ENCODE assay signal across 1 cellular context in genomic region chr2:159285929-159286708, GRCh38.
TF ChIP-seq lines count a peak whose summit lies in the region.

WDSUB1 (minus strand) TSS chr2:159286703; CDS start chr2:159283069, 3,634 bp downstream.

TF ChIP-seq in HEK293, 187 proteins besides CTCF, POLR2A, EP300 and RAD21 (continued from another document):
- TF ChIP-seq, protein P1, sequence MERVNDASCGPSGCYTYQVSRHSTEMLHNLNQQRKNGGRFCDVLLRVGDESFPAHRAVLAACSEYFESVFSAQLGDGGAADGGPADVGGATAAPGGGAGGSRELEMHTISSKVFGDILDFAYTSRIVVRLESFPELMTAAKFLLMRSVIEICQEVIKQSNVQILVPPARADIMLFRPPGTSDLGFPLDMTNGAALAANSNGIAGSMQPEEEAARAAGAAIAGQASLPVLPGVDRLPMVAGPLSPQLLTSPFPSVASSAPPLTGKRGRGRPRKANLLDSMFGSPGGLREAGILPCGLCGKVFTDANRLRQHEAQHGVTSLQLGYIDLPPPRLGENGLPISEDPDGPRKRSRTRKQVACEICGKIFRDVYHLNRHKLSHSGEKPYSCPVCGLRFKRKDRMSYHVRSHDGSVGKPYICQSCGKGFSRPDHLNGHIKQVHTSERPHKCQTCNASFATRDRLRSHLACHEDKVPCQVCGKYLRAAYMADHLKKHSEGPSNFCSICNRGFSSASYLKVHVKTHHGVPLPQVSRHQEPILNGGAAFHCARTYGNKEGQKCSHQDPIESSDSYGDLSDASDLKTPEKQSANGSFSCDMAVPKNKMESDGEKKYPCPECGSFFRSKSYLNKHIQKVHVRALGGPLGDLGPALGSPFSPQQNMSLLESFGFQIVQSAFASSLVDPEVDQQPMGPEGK (tag by site-specific recombination; IDR thresholded peaks at IDR 0.05), result peak; percentile 79
- TF ChIP-seq ZNF19 (tag by site-specific recombination; IDR thresholded peaks at IDR 0.05; ENCODE audit: low read depth), result no peak
- TF ChIP-seq ZBTB10 (tag by site-specific recombination; IDR thresholded peaks at IDR 0.05), result no peak
- TF ChIP-seq ZBTB11 (tag by site-specific recombination; conservative IDR thresholded peaks at IDR 0.05; ENCODE audit: low read depth), result 0 out of 2 replicates have a peak, but pooled peaks have one; percentile 33
- TF ChIP-seq WT1 (tag by site-specific recombination; IDR thresholded peaks at IDR 0.05), result no peak
- no peak for TF ChIP-seq ZNF561 (tag by site-specific recombination; IDR thresholded peaks at IDR 0.05; ENCODE audit: borderline replicate concordance)
- 0 out of 2 replicates have a peak, but pooled peaks have one; percentile 20 for TF ChIP-seq REST (tag by site-specific recombination; IDR thresholded peaks at IDR 0.05)
- no peak for TF ChIP-seq PRDM1 (tag by site-specific recombination; IDR thresholded peaks at IDR 0.05)
- TF ChIP-seq GLIS2 (tag by site-specific recombination; IDR thresholded peaks at IDR 0.05), result peak; percentile 87
- TF ChIP-seq ZNF398 (tag by site-specific recombination; IDR thresholded peaks at IDR 0.05), result 0 out of 2 replicates have a peak, but pooled peaks have one; percentile 14
- peak; percentile 67 for TF ChIP-seq ZBTB8A (tag by site-specific recombination; IDR thresholded peaks at IDR 0.05)
- TF ChIP-seq ZIC2 (tag by site-specific recombination; IDR thresholded peaks at IDR 0.05), result peak; percentile 20; the same call in 1 of the 2 replicates
- no peak for TF ChIP-seq ZNF701 (tag by site-specific recombination; IDR thresholded peaks at IDR 0.05)
- no peak for TF ChIP-seq ZNF26 (tag by site-specific recombination; IDR thresholded peaks at IDR 0.05)
- TF ChIP-seq ZXDB (tag by site-specific recombination; IDR thresholded peaks at IDR 0.05), result peak; percentile 59
- TF ChIP-seq, protein P2, sequence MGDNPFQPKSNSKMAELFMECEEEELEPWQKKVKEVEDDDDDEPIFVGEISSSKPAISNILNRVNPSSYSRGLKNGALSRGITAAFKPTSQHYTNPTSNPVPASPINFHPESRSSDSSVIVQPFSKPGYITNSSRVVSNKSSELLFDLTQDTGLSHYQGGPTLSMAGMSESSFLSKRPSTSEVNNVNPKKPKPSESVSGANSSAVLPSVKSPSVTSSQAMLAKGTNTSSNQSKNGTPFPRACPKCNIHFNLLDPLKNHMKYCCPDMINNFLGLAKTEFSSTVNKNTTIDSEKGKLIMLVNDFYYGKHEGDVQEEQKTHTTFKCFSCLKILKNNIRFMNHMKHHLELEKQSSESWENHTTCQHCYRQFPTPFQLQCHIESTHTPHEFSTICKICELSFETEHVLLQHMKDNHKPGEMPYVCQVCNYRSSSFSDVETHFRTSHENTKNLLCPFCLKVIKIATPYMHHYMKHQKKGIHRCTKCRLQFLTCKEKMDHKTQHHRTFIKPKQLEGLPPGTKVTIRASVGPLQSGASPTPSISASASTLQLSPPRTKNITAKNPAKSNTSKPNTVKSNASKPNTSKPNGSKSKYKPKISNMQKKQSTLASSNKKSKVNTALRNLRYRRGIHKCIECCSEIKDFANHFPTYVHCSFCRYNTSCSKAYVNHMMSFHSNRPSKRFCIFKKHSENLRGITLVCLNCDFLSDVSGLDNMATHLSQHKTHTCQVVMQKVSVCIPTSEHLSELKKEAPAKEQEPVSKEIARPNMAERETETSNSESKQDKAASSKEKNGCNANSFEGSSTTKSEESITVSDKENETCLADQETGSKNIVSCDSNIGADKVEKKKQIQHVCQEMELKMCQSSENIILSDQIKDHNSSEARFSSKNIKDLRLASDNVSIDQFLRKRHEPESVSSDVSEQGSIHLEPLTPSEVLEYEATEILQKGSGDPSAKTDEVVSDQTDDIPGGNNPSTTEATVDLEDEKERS (tag by site-specific recombination; IDR thresholded peaks at IDR 0.05), result no peak
- no peak for TF ChIP-seq ZNF610 (tag by site-specific recombination; IDR thresholded peaks at IDR 0.05; ENCODE audit: borderline replicate concordance)
- no peak for TF ChIP-seq ZNF146 (tag by site-specific recombination; IDR thresholded peaks at IDR 0.05)
- peak; percentile 33; the same call in 1 of the 2 replicates for TF ChIP-seq KLF7 (tag by site-specific recombination; IDR thresholded peaks at IDR 0.05; ENCODE audit: borderline replicate concordance)
- no peak for TF ChIP-seq ZSCAN4 (tag by site-specific recombination; IDR thresholded peaks at IDR 0.05)
- TF ChIP-seq ZFP3 (tag by site-specific recombination; IDR thresholded peaks at IDR 0.05; ENCODE audit: low read depth), result no peak
- TF ChIP-seq ZNF629 (tag by site-specific recombination; IDR thresholded peaks at IDR 0.05), result 0 out of 2 replicates have a peak, but pooled peaks have one; percentile 15
- TF ChIP-seq KLF9 (tag by site-specific recombination; IDR thresholded peaks at IDR 0.05; ENCODE audit: low read depth), result peak; percentile 74; the same call in 1 of the 2 replicates
